20 cellular contexts compared by ENCODE assay signal in genomic region chr18:78092901-78093300, GRCh38.
"Had no signal": no experiment of that assay in that cellular context is flagged by ENCODE, and none has a peak within 500 bp of the region (broad histone marks: within the 10 kb centered on the region; RNA-seq: fewer than 3 reads in every experiment).

No MANE protein-coding gene starts in this region.

- ATAC-seq: HepG2, Panc1, PC-3 had no signal

- DNase-seq: IMR-90; Karpas-422; KG1; MG63; NCI-H1092 treated with DMSO at 0.1 percent for 48 hours; NCI-H1436; NCI-H187; NCI-H2029; NCI-H2081 treated with DMSO at 0.1 percent for 48 hours; NCI-H2227 treated with DMSO at 0.1 percent for 48 hours; NCI-H524; NCI-H526 treated with DMSO at 0.1 percent for 48 hours; NK-92 treated with Interleukin-12 subunit alpha and Interleukin-12 subunit beta, amount 100 ng/mL, for 24 hours; PC-3; SHP77; SK-N-SH; SW 1271; T-helper 1 cell had no signal
